Comparison of ENCODE assay signal across 8 cellular contexts in genomic region chr7:55964802-55965470, GRCh38. TPM values are rescaled to one million over a fixed set of nuclear protein-coding genes. Genes with fewer than 3 reads are reported as not detected.
A peak's percentile ranks its signal among the peaks of the same experiment; 100 is the strongest.
DNase-seq lines count a peak whose midpoint lies in the region; ATAC-seq, FAIRE-seq and TF ChIP-seq lines count a peak whose summit lies in the region.

No MANE protein-coding gene starts in this region.

- H3K4me1 ChIP-seq in endothelial cell of umbilical vein (ENCODE audit: control insufficient read depth, extremely low read depth, insufficient read depth, low read length), result no peaks in the 10 kb centered on the region

- H3K4me3 Mint-ChIP-seq in activated CD4-positive, alpha-beta memory T cell treated with anti-CD3 and anti-CD28 coated beads for 36 hours, result peak overlapping the region; percentile 84

- no peak for TF ChIP-seq POLR2A in endothelial cell of umbilical vein (IDR thresholded peaks at IDR 0.05; ENCODE audit: low read depth, low read length)

- no TSS peak for BruUV-seq in endothelial cell of umbilical vein (replicated peaks; lab: Mats Ljungman, UMichigan)

- no peak for DNase-seq in activated CD4-positive, CD25-positive, alpha-beta regulatory T cell treated with anti-CD3 and anti-CD28 coated beads, Interleukin-2, amount 50 U/mL, for 72 hours
- DNase-seq in NCI-H146 (lab: John Stamatoyannopoulos, UW), result peak; percentile 88
- DNase-seq in activated CD4-positive, alpha-beta memory T cell treated with anti-CD3 and anti-CD28 coated beads for 36 hours, result peak; percentile 61
- DNase-seq in endothelial cell of umbilical vein (ENCODE audit: low read depth, low spot score), result peak; percentile 56
- DNase-seq in midbrain (lab: John Stamatoyannopoulos, UW), result peak; percentile 64
- peak; percentile 31 for DNase-seq in stimulated activated CD8-positive, alpha-beta memory T cell treated with anti-CD3 and anti-CD28 coated beads, Interleukin-4, amount 100 ng/mL, for 24 hours (ENCODE audit: low read depth)

- H3K4me3 ChIP-seq in endothelial cell of umbilical vein (replicated peaks in 1 of 3; ENCODE audit: insufficient read depth in 1 of 3, low read depth in 1 of 3, low read length in 3 of 3), result peak overlapping the region; percentile 68 to 80 (median 77)

- H3K36me3 Mint-ChIP-seq in activated CD4-positive, alpha-beta memory T cell treated with anti-CD3 and anti-CD28 coated beads for 36 hours, result peaks cover 3% of the 10 kb centered on the region

- no peaks in the 10 kb centered on the region for H3K9me3 ChIP-seq in endothelial cell of umbilical vein (replicated peaks; ENCODE audit: control insufficient read depth, insufficient read depth, low read length)

- peak; percentile 63 for FAIRE-seq in endothelial cell of umbilical vein (lab: Jason Lieb, UNC)

- POLR2A ChIA-PET in activated CD4-positive, alpha-beta memory T cell treated with anti-CD3 and anti-CD28 coated beads for 36 hours (lab: Charles Lee), result interaction anchor here (0.9 to 1.3 kb wide), 3 partner anchors 35 to 102 kb away, joined by 3 to 4 read pairs (median 3); partner anchors contain the start of genes CCT6A and PSPH
- POLR2A ChIA-PET in endothelial cell of umbilical vein (lab: Charles Lee), result interaction anchor here (0.6 to 1.2 kb wide), 4 partner anchors 10 to 128 kb away, joined by 3 read pairs; partner anchors contain the start of genes CCT6A, PHKG1 and PSPH

- H3K27me3 ChIP-seq in endothelial cell of umbilical vein (ENCODE audit: control insufficient read depth in 2 of 2, insufficient read depth in 2 of 2, low read length in 2 of 2), result no peaks in the 10 kb centered on the region

- H3K9me1 ChIP-seq in endothelial cell of umbilical vein (replicated peaks; ENCODE audit: control insufficient read depth, extremely low read depth, insufficient read depth, low read length), result no peaks in the 10 kb centered on the region

- H3K27me3 Mint-ChIP-seq in activated CD4-positive, alpha-beta memory T cell treated with anti-CD3 and anti-CD28 coated beads for 36 hours, result no peaks in the 10 kb centered on the region

- H4K20me1 ChIP-seq in endothelial cell of umbilical vein (replicated peaks; ENCODE audit: control insufficient read depth, extremely low read depth, insufficient read depth, low read length), result no peaks in the 10 kb centered on the region

- dilution Hi-C loops in endothelial cell of umbilical vein (cut with MboI; ENCODE audit: extremely low pct_ligation_motif_present, low sequenced_read_pairs), result no loop called here

- CTCF ChIA-PET in activated CD4-positive, alpha-beta memory T cell treated with anti-CD3 and anti-CD28 coated beads for 36 hours (lab: Charles Lee), result interaction anchor here (0.7 to 2.1 kb wide), 10 partner anchors 9 to 684 kb away, joined by 3 to 29 read pairs (median 4); partner anchors contain the start of genes CCT6A and PSPH
- CTCF ChIA-PET in endothelial cell of umbilical vein (lab: Charles Lee), result interaction anchor here (0.9 to 3.2 kb wide), 7 partner anchors 19 to 371 kb away, joined by 3 to 52 read pairs (median 8); partner anchors contain the start of genes CCT6A, PHKG1 and PSPH

- peak overlapping the region; percentile 64 for H3K27ac ChIP-seq in endothelial cell of umbilical vein (ENCODE audit: insufficient read depth, low read depth, low read length)

- peaks cover 0 to 3% of the 10 kb centered on the region in 2 experiments for H3K36me3 ChIP-seq in endothelial cell of umbilical vein (ENCODE audit: control insufficient read depth in 2 of 2, extremely low read depth in 1 of 2, insufficient read depth in 2 of 2, low read length in 2 of 2)

- peak overlapping the region; percentile 82 for H2AFZ ChIP-seq in endothelial cell of umbilical vein (ENCODE audit: low read depth, low read length)

- peak; percentile 59 to 64 for ATAC-seq in activated CD4-positive, CD25-positive, alpha-beta regulatory T cell treated with anti-CD3 and anti-CD28 coated beads, Interleukin-2, amount 50 U/mL, for 24 hours
- ATAC-seq in HG02763 (IDR thresholded peaks at IDR 0.05; ENCODE audit: unreplicated experiment), result peak; percentile 87

- H3K4me2 ChIP-seq in endothelial cell of umbilical vein (ENCODE audit: insufficient read depth, low read length), result peak overlapping the region; percentile 66

- peaks cover 13% of the 10 kb centered on the region for H3K79me2 ChIP-seq in endothelial cell of umbilical vein (ENCODE audit: control insufficient read depth, insufficient read depth, low read length)

- intact Hi-C loops in activated CD4-positive, alpha-beta memory T cell treated with anti-CD3 and anti-CD28 coated beads for 36 hours (cut with micrococcal nuclease), result loop anchor here (1.0 to 2.0 kb wide), 4 partner anchors 14 to 324 kb away; partner anchors contain the start of genes CCT6A, MRPS17, PSPH and ZNF713
- intact Hi-C loops in endothelial cell of umbilical vein (cut with micrococcal nuclease), result loop anchor here (1.0 to 10.0 kb wide), 7 partner anchors 78 to 390 kb away; partner anchors contain the start of genes CCT6A, CHCHD2, PSPH and VOPP1

- H3K27ac Mint-ChIP-seq in activated CD4-positive, alpha-beta memory T cell treated with anti-CD3 and anti-CD28 coated beads for 36 hours, result peak overlapping the region; percentile 85

- no peak for TF ChIP-seq CTCF in endothelial cell of umbilical vein (IDR thresholded peaks at IDR 0.05; ENCODE audit: extremely low read depth in 1 of 2, insufficient read depth in 1 of 2, low read depth in 1 of 2, low read length in 2 of 2)

- H3K9me3 Mint-ChIP-seq in activated CD4-positive, alpha-beta memory T cell treated with anti-CD3 and anti-CD28 coated beads for 36 hours, result no peaks in the 10 kb centered on the region

- H3K9ac ChIP-seq in endothelial cell of umbilical vein (replicated peaks; ENCODE audit: extremely low read depth, insufficient read depth, low read length), result peak overlapping the region; percentile 89

- peaks cover 33% of the 10 kb centered on the region for H3K4me1 Mint-ChIP-seq in activated CD4-positive, alpha-beta memory T cell treated with anti-CD3 and anti-CD28 coated beads for 36 hours (ENCODE audit: low read depth)

TF ChIP-seq in endothelial cell of umbilical vein, 7 proteins besides CTCF, POLR2A, EP300 and RAD21:
- no peak for TF ChIP-seq MAX (IDR thresholded peaks at IDR 0.05; ENCODE audit: insufficient read depth, insufficient read length)

RNA-seq across cellular contexts. Expression of gene NIPSNAP2, which starts 0.6 kb away (rescaled TPM):
- 10 to 100 TPM; 55.7 to 57.4 TPM for total RNA-seq in activated CD4-positive, alpha-beta memory T cell treated with anti-CD3 and anti-CD28 coated beads for 36 hours
- total RNA-seq in endothelial cell of umbilical vein, result 50.5 and 53.6 TPM in 2 replicates
- polyA plus RNA-seq in endothelial cell of umbilical vein, result 23.7 and 29.7 TPM in 2 replicates
- polyA plus RNA-seq in endothelial cell of umbilical vein (2011; cell fraction: cytosol; rRNA removed), result 35.3 and 39.2 TPM in 2 replicates
- 26.0 and 31.1 TPM in 2 replicates for polyA plus RNA-seq in endothelial cell of umbilical vein (2011; cell fraction: nucleus; rRNA removed)
- polyA plus RNA-seq in endothelial cell of umbilical vein (2012), result 32.6 and 43.8 TPM in 2 replicates
- polyA minus RNA-seq in endothelial cell of umbilical vein, result 31.0 and 35.9 TPM in 2 replicates
- polyA minus RNA-seq in endothelial cell of umbilical vein (2011; cell fraction: cytosol; rRNA and poly(A)+ RNA removed), result 23.7 TPM
- polyA minus RNA-seq in endothelial cell of umbilical vein (2011; cell fraction: nucleus; rRNA and poly(A)+ RNA removed), result 30.4 and 39.2 TPM in 2 replicates

RNA-seq across cellular contexts. Expression of gene MRPS17, which starts 13.3 kb away (rescaled TPM):
- total RNA-seq in activated CD4-positive, alpha-beta memory T cell treated with anti-CD3 and anti-CD28 coated beads for 36 hours, result 10 to 100 TPM; 21.7 to 22.3 TPM
- total RNA-seq in endothelial cell of umbilical vein, result 19.5 TPM in 2 replicates
- polyA plus RNA-seq in endothelial cell of umbilical vein, result 11.1 and 11.8 TPM in 2 replicates
- 14.6 and 15.8 TPM in 2 replicates for polyA plus RNA-seq in endothelial cell of umbilical vein (2011; cell fraction: cytosol; rRNA removed)
- 5.5 and 5.8 TPM in 2 replicates for polyA plus RNA-seq in endothelial cell of umbilical vein (2011; cell fraction: nucleus; rRNA removed)
- 20.9 and 29.7 TPM in 2 replicates for polyA plus RNA-seq in endothelial cell of umbilical vein (2012)
- 8.4 and 8.8 TPM in 2 replicates for polyA minus RNA-seq in endothelial cell of umbilical vein
- 7.3 TPM for polyA minus RNA-seq in endothelial cell of umbilical vein (2011; cell fraction: cytosol; rRNA and poly(A)+ RNA removed)
- polyA minus RNA-seq in endothelial cell of umbilical vein (2011; cell fraction: nucleus; rRNA and poly(A)+ RNA removed), result 2.0 and 4.4 TPM in 2 replicates
